23 cellular contexts compared by ENCODE assay signal in genomic region chr7:77942431-77942830, GRCh38.
DNase-seq lines count a peak whose midpoint lies in the region; ATAC-seq, FAIRE-seq and TF ChIP-seq lines count a peak whose summit lies in the region.
"Had no signal": no experiment of that assay in that cellular context is flagged by ENCODE, and none has a peak within 500 bp of the region (broad histone marks: within the 10 kb centered on the region; RNA-seq: fewer than 3 reads in every experiment).

No MANE protein-coding gene starts in this region.

- intact Hi-C loops in K562 (cut with micrococcal nuclease) (loop anchor here (5.0 kb wide), 1 partner anchor 285 kb away; no protein-coding TSS in a partner anchor), uterus (cut with DNase I; ENCODE audit: low total_unique reads) (no loop called here)

- H3K4me3 ChIP-seq in K562 (no peak overlapping the region), uterus (no peak overlapping the region)
- H3K4me3 ChIP-seq: A549; BLaER1 treated with 17β-estradiol and CSF1 and Interleukin-3, amounts not matched to agents 10 nM and 100 nM had no signal

- H3K27ac Mint-ChIP-seq in T-helper 17 cell: peak overlapping the region; percentile 21
- H3K27ac Mint-ChIP-seq: B cell; CD4-positive, alpha-beta T cell; CD8-positive, alpha-beta T cell had no signal

- TF ChIP-seq CTCF in K562 (IDR thresholded peaks at IDR 0.05 in 2 of 3, conservative IDR thresholded peaks at IDR 0.05 in 1 of 3; ENCODE audit: insufficient read depth in 2 of 3, low read depth in 1 of 3, low read length in 3 of 3): no peak
- TF ChIP-seq CTCF in uterus (IDR thresholded peaks at IDR 0.05): no peak

- no peak overlapping the region for H3K4me2 ChIP-seq in K562 (ENCODE audit: insufficient read depth, low read length)
- H3K4me2 ChIP-seq: A549; BLaER1 treated with 17β-estradiol and CSF1 and Interleukin-3, amounts not matched to agents 10 nM and 100 nM had no signal

- POLR2A ChIA-PET in K562 (lab: Yijun Ruan, JAX): no interaction called here

- no peak overlapping the region for H3K4me3 Mint-ChIP-seq in T-helper 17 cell
- H3K4me3 Mint-ChIP-seq: B cell; CD4-positive, alpha-beta T cell; CD8-positive, alpha-beta T cell had no signal

- TF ChIP-seq POLR2A in K562 (conservative IDR thresholded peaks at IDR 0.05) (no peak), uterus (IDR thresholded peaks at IDR 0.05) (no peak)

- CTCF ChIA-PET in K562 (lab: Yijun Ruan, JAX; ENCODE audit: low intra/inter-chr PET ratio): interaction anchor here (3.6 kb wide), 1 partner anchor 98 kb away, joined by 39 read pairs; no protein-coding TSS in a partner anchor

- no peaks in the 10 kb centered on the region for H3K9me1 ChIP-seq in K562 (ENCODE audit: control insufficient read depth, insufficient read depth, low read length)

- H3K27me3 ChIP-seq in K562 (ENCODE audit: control insufficient read depth in 2 of 2, insufficient read depth in 2 of 2, low read length in 2 of 2) (no peaks in the 10 kb centered on the region), uterus (no peaks in the 10 kb centered on the region)
- H3K27me3 ChIP-seq: BLaER1 treated with 17β-estradiol and CSF1 and Interleukin-3, amounts not matched to agents 10 nM and 100 nM had no signal

- no peak overlapping the region for H2AFZ ChIP-seq in K562 (ENCODE audit: low read depth, low read length)

- H3K79me2 ChIP-seq in K562 (ENCODE audit: control insufficient read depth, insufficient read depth, low read length): no peaks in the 10 kb centered on the region

- no peak for FAIRE-seq in K562 (lab: Jason Lieb, UNC)
- FAIRE-seq: A549, G401.6, GM12891, GM19239 had no signal

- no peak for TF ChIP-seq EP300 in K562 (IDR thresholded peaks at IDR 0.05; ENCODE audit: low read length)

- H3K9ac ChIP-seq in K562 (ENCODE audit: insufficient read depth in 1 of 2, low read depth in 2 of 2, low read length in 2 of 2): no peak overlapping the region
- H3K9ac ChIP-seq: BLaER1 treated with 17β-estradiol and CSF1 and Interleukin-3, amounts not matched to agents 10 nM and 100 nM had no signal

- H3K9me3 ChIP-seq in T-helper 17 cell (ENCODE audit: control insufficient read depth, low read length, poor library complexity, severe bottlenecking) (no peaks in the 10 kb centered on the region), K562 (replicated peaks; ENCODE audit: control insufficient read depth, insufficient read depth, low read depth, low read length) (no peaks in the 10 kb centered on the region), uterus (no peaks in the 10 kb centered on the region)
- H3K9me3 ChIP-seq: A549; BLaER1 treated with 17β-estradiol and CSF1 and Interleukin-3, amounts not matched to agents 10 nM and 100 nM; Caco-2 had no signal

- H3K36me3 ChIP-seq in K562 (ENCODE audit: control insufficient read depth, insufficient read depth, low read length) (peaks cover 30% of the 10 kb centered on the region), uterus (no peaks in the 10 kb centered on the region)

- no peak overlapping the region for H3K27ac ChIP-seq in K562 (ENCODE audit: extremely low read depth, low read depth, low read length)
- no peak overlapping the region for H3K27ac ChIP-seq in uterus
- H3K27ac ChIP-seq: 22Rv1; A549; BLaER1 treated with 17β-estradiol and CSF1 and Interleukin-3, amounts not matched to agents 10 nM and 100 nM; C4-2B had no signal

- 92% methylated on average over 4 of the region's 4 CpGs for WGBS in K562 (ENCODE audit: insufficient coverage, low coverage, missing lambda C conversion rate)

- peaks cover 14% of the 10 kb centered on the region for H3K36me3 Mint-ChIP-seq in T-helper 17 cell (ENCODE audit: low read depth)

- in situ Hi-C loops in K562 (cut with MboI): no loop called here

- no peaks in the 10 kb centered on the region for H3K27me3 Mint-ChIP-seq in T-helper 17 cell
- H3K27me3 Mint-ChIP-seq: B cell; CD4-positive, alpha-beta T cell had no signal

- BruUV-seq in K562 (replicated peaks; lab: Mats Ljungman, UMichigan): no TSS peak

- no peaks in the 10 kb centered on the region for H4K20me1 ChIP-seq in K562 (replicated peaks; ENCODE audit: control insufficient read depth, insufficient read depth, low read length)
- H4K20me1 ChIP-seq: BLaER1 treated with 17β-estradiol and CSF1 and Interleukin-3, amounts not matched to agents 10 nM and 100 nM had no signal

- H3K4me1 ChIP-seq in K562 (replicated peaks in 1 of 2; ENCODE audit: control insufficient read depth in 2 of 2, insufficient read depth in 2 of 2, low read length in 2 of 2) (peaks cover 12 to 20% of the 10 kb centered on the region in 2 experiments), uterus (no peaks in the 10 kb centered on the region)
- H3K4me1 ChIP-seq: A549 had no signal

- peaks cover 16% of the 10 kb centered on the region for H3K4me1 Mint-ChIP-seq in T-helper 17 cell

- DNase-seq in activated CD4-positive, CD25-positive, alpha-beta regulatory T cell treated with anti-CD3 and anti-CD28 coated beads, Interleukin-2, amount 50 U/mL, for 72 hours: no peak
- peak; percentile 37 to 44 for DNase-seq in NCI-H526 (lab: John Stamatoyannopoulos, UW)
- no peak for DNase-seq in T-helper 17 cell
- no peak for DNase-seq in K562 (ENCODE audit: extremely low read depth in 1 of 4, low spot score in 3 of 4)
- DNase-seq in uterus: no peak
- no peak for DNase-seq in NK-92 (lab: John Stamatoyannopoulos, UW; ENCODE audit: unreplicated experiment)
- DNase-seq: AML-193; Caco-2; Calu3; CD4-positive, alpha-beta T cell; CD8-positive, alpha-beta T cell; DMS79 treated with DMSO at 0.1 percent for 48 hours; GF-D8 had no signal

- TF ChIP-seq RAD21 in K562 (CRISPR knock-in tag; conservative IDR thresholded peaks at IDR 0.05 in 1 of 2, IDR thresholded peaks at IDR 0.05 in 1 of 2): no peak

- peak; percentile 61 to 66 for ATAC-seq in activated CD4-positive, CD25-positive, alpha-beta regulatory T cell treated with anti-CD3 and anti-CD28 coated beads, Interleukin-2, amount 50 U/mL, for 24 hours
- ATAC-seq in T-helper 17 cell: no peak
- ATAC-seq in K562: no peak
- no peak for ATAC-seq in GM21360 (IDR thresholded peaks at IDR 0.05; ENCODE audit: unreplicated experiment)
- ATAC-seq: A549; CD8-positive, alpha-beta T cell had no signal

TF ChIP-seq in K562, 482 proteins besides CTCF, POLR2A, EP300 and RAD21:
- TF ChIP-seq ZNF316 (IDR thresholded peaks at IDR 0.05) (0 out of 2 replicates have a peak, but pooled peaks have one; percentile 9), SP2 (IDR thresholded peaks at IDR 0.05; ENCODE audit: extremely low read depth, low read depth, low read length, poor library complexity, severe bottlenecking) (no peak)

Comparison
In these comparisons a context has a peak if more than half of its experiments do, and no peak if none do; other contexts are left out.
1. ATAC-seq: peak in activated CD4-positive, CD25-positive, alpha-beta regulatory T cell treated with anti-CD3 and anti-CD28 coated beads, Interleukin-2, amount 50 U/mL, for 24 hours (2 of 2); none in T-helper 17 cell (single experiment), K562 (single experiment) and GM21360 (single experiment).
2. DNase-seq: peak in NCI-H526 (2 of 2); none in activated CD4-positive, CD25-positive, alpha-beta regulatory T cell treated with anti-CD3 and anti-CD28 coated beads, Interleukin-2, amount 50 U/mL, for 72 hours (single experiment), T-helper 17 cell (0 of 3), K562 (0 of 4), uterus (0 of 2) and NK-92 (single experiment).